ENCODE assay signal across 14 cellular contexts in genomic region chr16:85550422-85551318, GRCh38.
DNase-seq lines count a peak whose midpoint lies in the region; ATAC-seq and TF ChIP-seq lines count a peak whose summit lies in the region.
"Had no signal": no experiment of that assay in that cellular context is flagged by ENCODE, and none has a peak within 500 bp of the region (broad histone marks: within the 10 kb centered on the region; RNA-seq: fewer than 3 reads in every experiment).

No MANE protein-coding gene starts in this region.

- H3K56ac ChIP-seq in IMR-90 (ENCODE audit: extremely low read depth, insufficient read depth, low read length) = no peak overlapping the region

- no peak overlapping the region for H3K14ac ChIP-seq in IMR-90 (replicated peaks; ENCODE audit: low read depth, low read length)

- H3K27ac ChIP-seq in IMR-90 (ENCODE audit: insufficient read depth, low read length) (no peak overlapping the region), psoas muscle (peak overlapping the region; percentile 53), ascending aorta (no peak overlapping the region)
- H3K27ac ChIP-seq: lower lobe of right lung had no signal

- no peak for TF ChIP-seq CTCF in IMR-90 (conservative IDR thresholded peaks at IDR 0.05; ENCODE audit: low read depth, low read length)
- TF ChIP-seq CTCF in fibroblast of the aortic adventitia (IDR thresholded peaks at IDR 0.05; ENCODE audit: insufficient read depth, low read length) = peak; percentile 24
- peak; percentile 25 for TF ChIP-seq CTCF in psoas muscle (IDR thresholded peaks at IDR 0.05)
- peak in 1 of 3 experiments; percentile 34 for TF ChIP-seq CTCF in ascending aorta (IDR thresholded peaks at IDR 0.05)

- H2AFZ ChIP-seq in IMR-90 (replicated peaks; ENCODE audit: low read length, poor library complexity) = no peak overlapping the region

- no peak overlapping the region for H2BK120ac ChIP-seq in IMR-90 (ENCODE audit: low read depth, low read length)

- H3K4me3 ChIP-seq in IMR-90 (ENCODE audit: insufficient read depth, low read depth, low read length) = no peak overlapping the region
- no peak overlapping the region for H3K4me3 ChIP-seq in fibroblast of the aortic adventitia (ENCODE audit: low read depth, low read length)
- no peak overlapping the region for H3K4me3 ChIP-seq in psoas muscle
- no peak overlapping the region for H3K4me3 ChIP-seq in ascending aorta
- H3K4me3 ChIP-seq: lower lobe of right lung had no signal

- WGBS in IMR-90 (ENCODE audit: extremely low coverage in 2 of 2, insufficient read length in 1 of 2), 2 experiments = 81% methylated on average over 8 of the region's 24 CpGs; no CpG with 5 or more reads in 1 of the 2 experiments
- WGBS in psoas muscle, 3 donors = 60 to 71% (median 61%) methylated on average over 24 of the region's 24 CpGs

- H2BK20ac ChIP-seq in IMR-90 (ENCODE audit: low read depth, low read length) = no peak overlapping the region

- no peak overlapping the region for H4K91ac ChIP-seq in IMR-90 (ENCODE audit: insufficient read depth, low read depth, low read length)

- in situ Hi-C loops in IMR-90 (cut with MboI; ENCODE audit: low sequenced_read_pairs) = no loop called here

- H3K23ac ChIP-seq in IMR-90 (ENCODE audit: low read depth, low read length) = no peak overlapping the region

- no peaks in the 10 kb centered on the region for H3K27me3 ChIP-seq in IMR-90 (ENCODE audit: control insufficient read depth, insufficient read depth, low read length)
- H3K27me3 ChIP-seq in psoas muscle (ENCODE audit: insufficient read depth in 3 of 3, low read length in 2 of 3) = no peaks in the 10 kb centered on the region
- H3K27me3 ChIP-seq in ascending aorta = no peaks in the 10 kb centered on the region

- H2AK9ac ChIP-seq in IMR-90 (replicated peaks; ENCODE audit: low read depth, low read length, poor library complexity) = peak overlapping the region; percentile 35

- no peak overlapping the region for H4K5ac ChIP-seq in IMR-90 (ENCODE audit: low read depth, low read length)

- H3K9ac ChIP-seq in IMR-90 (ENCODE audit: low read depth, low read length) = no peak overlapping the region

- peaks cover 4% of the 10 kb centered on the region; the same call in 1 of the 2 replicates for H3K4me1 ChIP-seq in IMR-90 (ENCODE audit: control insufficient read depth, insufficient read depth, low read length)
- peaks cover 21% of the 10 kb centered on the region for H3K4me1 ChIP-seq in psoas muscle
- peaks cover 0 to 6% of the 10 kb centered on the region in 2 donors for H3K4me1 ChIP-seq in ascending aorta

- no peak overlapping the region for H2BK15ac ChIP-seq in IMR-90 (ENCODE audit: low read depth, low read length)

- CTCF ChIA-PET in IMR-90 (lab: Yijun Ruan, JAX) = no interaction called here

- H3K9me3 ChIP-seq in IMR-90 (ENCODE audit: control insufficient read depth, insufficient read depth, low read length) (no peaks in the 10 kb centered on the region), psoas muscle (no peaks in the 10 kb centered on the region), ascending aorta (no peaks in the 10 kb centered on the region)
- H3K9me3 ChIP-seq: lower lobe of right lung had no signal

- H3K36me3 ChIP-seq in IMR-90 (ENCODE audit: control insufficient read depth, insufficient read depth, low read length) (no peaks in the 10 kb centered on the region), psoas muscle (ENCODE audit: insufficient read depth in 1 of 2, low read depth in 1 of 2) (no peaks in the 10 kb centered on the region), ascending aorta (no peaks in the 10 kb centered on the region)
- H3K36me3 ChIP-seq: lower lobe of right lung had no signal

- H4K20me1 ChIP-seq in IMR-90 (ENCODE audit: insufficient read depth, low read length) = peaks cover 9% of the 10 kb centered on the region

- POLR2A ChIA-PET in IMR-90 (lab: Charles Lee; ENCODE audit: unreplicated experiment) = interaction anchor here (1.0 kb wide), 1 partner anchor 36 kb away, joined by 3 read pairs; no protein-coding TSS in a partner anchor

- H3K4ac ChIP-seq in IMR-90 (ENCODE audit: low read depth, low read length) = no peak overlapping the region

- H2AK5ac ChIP-seq in IMR-90 (ENCODE audit: low read depth, low read length) = no peak overlapping the region

- no peak for TF ChIP-seq RAD21 in IMR-90 (IDR thresholded peaks at IDR 0.05; ENCODE audit: low read length)

- dilution Hi-C loops in IMR-90 (cut with HindIII; ENCODE audit: low sequenced_read_pairs, unreplicated experiment) = no loop called here

- H3K4me2 ChIP-seq in IMR-90 (ENCODE audit: low read depth, low read length) = no peak overlapping the region

- H2BK5ac ChIP-seq in IMR-90 (ENCODE audit: low read depth, low read length, poor library complexity, severe bottlenecking) = no peak overlapping the region

- no peak overlapping the region for H3K18ac ChIP-seq in IMR-90 (ENCODE audit: low read depth, low read length)

- no TSS peak for BruUV-seq in IMR-90 (replicated peaks; lab: Mats Ljungman, UMichigan)

- H3K79me1 ChIP-seq in IMR-90 (ENCODE audit: low read depth in 1 of 2, low read length in 2 of 2) = peaks cover 9 to 32% of the 10 kb centered on the region in 2 experiments; a peak in 3 of 4 replicates

- ATAC-seq in IMR-90 (ENCODE audit: low read depth) = no peak
- ATAC-seq in psoas muscle = peak in 1 of 4 donors; percentile 28
- ATAC-seq in HG03097 (IDR thresholded peaks at IDR 0.05; ENCODE audit: low FRiP score, unreplicated experiment) = no peak
- ATAC-seq: activated naive CD4-positive, alpha-beta T cell treated with anti-CD3 and anti-CD28 coated beads, Interleukin-2, amount 50 U/mL, for 72 hours; lower lobe of right lung had no signal

- no peaks in the 10 kb centered on the region for H3K9me1 ChIP-seq in IMR-90 (ENCODE audit: insufficient read depth, low read length)

- intact Hi-C loops in IMR-90 (cut with micrococcal nuclease) (loop anchor here (10.0 kb wide), 1 partner anchor 156 kb away; no protein-coding TSS in a partner anchor), psoas muscle (cut with DNase I) (no loop called here), ascending aorta (cut with DNase I) (no loop called here)

- DNase-seq in DMS 273 (lab: John Stamatoyannopoulos, UW; ENCODE audit: unreplicated experiment) (peak; percentile 49), DMS 273 treated with DMSO at 0.1 percent for 48 hours (lab: John Stamatoyannopoulos, UW) (no peak), IMR-90 (no peak), fibroblast of the aortic adventitia (ENCODE audit: low read depth) (no peak), psoas muscle (no peak), ascending aorta (ENCODE audit: low spot score in 2 of 2) (no peak), NCI-H2029 (lab: John Stamatoyannopoulos, UW) (no peak)
- DNase-seq: 8988T, HCEC 1CT, lower lobe of right lung, NCI-H510A, T1000 had no signal

- TF ChIP-seq POLR2A in IMR-90 (IDR thresholded peaks at IDR 0.05; ENCODE audit: low read depth, low read length) = no peak

- H4K8ac ChIP-seq in IMR-90 (ENCODE audit: low read depth in 2 of 2, low read length in 2 of 2) = no peak overlapping the region

TF ChIP-seq in IMR-90, 13 proteins besides CTCF, POLR2A, EP300 and RAD21:
- TF ChIP-seq RCOR1 (IDR thresholded peaks at IDR 0.05; ENCODE audit: insufficient replicate concordance, low read length) = no peak
- no peak for TF ChIP-seq BHLHE40 (IDR thresholded peaks at IDR 0.05; ENCODE audit: low read depth, low read length)
- TF ChIP-seq RFX5 (IDR thresholded peaks at IDR 0.05; ENCODE audit: low read depth, low read length) = no peak
- no peak for TF ChIP-seq USF2 (IDR thresholded peaks at IDR 0.05; ENCODE audit: low read depth, low read length)
- no peak for TF ChIP-seq NFE2L2 (IDR thresholded peaks at IDR 0.05; ENCODE audit: low read depth, low read length)
- no peak for TF ChIP-seq SMC3 (IDR thresholded peaks at IDR 0.05; ENCODE audit: low read depth, low read length)
- TF ChIP-seq CHD1 (IDR thresholded peaks at IDR 0.05; ENCODE audit: low read depth, low read length) = no peak
- TF ChIP-seq MAZ (IDR thresholded peaks at IDR 0.05; ENCODE audit: borderline replicate concordance, low read depth, low read length) = no peak
